17 cellular contexts compared by ENCODE assay signal in the genomic region with DNA sequence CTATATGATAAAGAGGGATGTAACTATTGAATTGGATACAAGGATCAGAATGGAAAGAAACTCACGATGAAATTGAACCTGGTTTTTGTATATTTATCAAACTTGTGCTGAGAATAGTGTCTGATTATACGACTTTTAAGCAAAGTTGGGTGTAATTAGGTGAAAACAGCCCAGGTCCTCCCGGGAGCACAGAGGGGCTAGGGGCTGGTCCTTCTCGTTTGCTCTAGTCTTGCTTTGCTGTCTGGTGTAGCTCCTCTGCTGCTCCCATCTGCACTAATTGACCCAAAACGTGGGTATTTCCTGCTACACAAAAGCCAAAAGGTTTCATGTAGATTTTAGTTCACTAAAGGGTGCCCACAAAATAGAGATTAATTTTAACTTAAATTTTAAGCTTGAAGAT. TPM values are rescaled to one million over a fixed set of nuclear protein-coding genes. Genes with fewer than 3 reads are reported as not detected.
DNase-seq lines count a peak whose midpoint lies in the region; ATAC-seq and TF ChIP-seq lines count a peak whose summit lies in the region.
"Had no signal": no experiment of that assay in that cellular context is flagged by ENCODE, and none has a peak within 500 bp of the region (broad histone marks: within the 10 kb centered on the region; RNA-seq: fewer than 3 reads in every experiment).

No MANE protein-coding gene starts in this region.

- H3K27me3 Mint-ChIP-seq in activated T-cell treated with anti-CD3 and anti-CD28 coated beads, Interleukin-2, amount 50 U/mL, for 72 hours (ENCODE audit: low read depth): no peaks in the 10 kb centered on the region
- H3K27me3 Mint-ChIP-seq in T-helper 17 cell: no peaks in the 10 kb centered on the region

- H4K20me1 ChIP-seq in fibroblast of lung (ENCODE audit: control insufficient read depth, extremely low read depth, insufficient read depth, low read length): no peaks in the 10 kb centered on the region

- H3K27ac ChIP-seq in fibroblast of lung (ENCODE audit: insufficient read depth, low read length) (peak overlapping the region; percentile 15), tibial artery (peak overlapping the region; percentile 10 to 65)
- H3K27ac ChIP-seq: C4-2B had no signal

- H3K4me3 Mint-ChIP-seq in activated T-cell treated with anti-CD3 and anti-CD28 coated beads, Interleukin-2, amount 50 U/mL, for 72 hours: no peak overlapping the region
- no peak overlapping the region for H3K4me3 Mint-ChIP-seq in T-helper 17 cell
- H3K4me3 Mint-ChIP-seq: H9 had no signal

- no peak for DNase-seq in activated T-cell treated with anti-CD3 and anti-CD28 coated beads, Interleukin-2, amount 50 U/mL, for 72 hours
- DNase-seq in activated T-cell treated with anti-CD3 and anti-CD28 coated beads for 4 hours (no peak), T-helper 17 cell (no peak), fibroblast of lung (ENCODE audit: low read depth in 2 of 2) (no peak), tibial artery (no peak), KG1 (lab: John Stamatoyannopoulos, UW) (no peak), dedifferentiated amniotic fluid mesenchymal stem cell (ENCODE audit: extremely low spot score) (no peak), mucosa of descending colon (no peak)
- DNase-seq: 8988T, DMS153, H9, NCI-H1417, NCI-H1930, NCI-H510A, NCI-H82, SIG-M5 had no signal

- H3K9me3 Mint-ChIP-seq in activated T-cell treated with anti-CD3 and anti-CD28 coated beads, Interleukin-2, amount 50 U/mL, for 72 hours: peaks cover 1 to 5% of the 10 kb centered on the region in 2 donors

- H2AFZ ChIP-seq in fibroblast of lung (ENCODE audit: low read length): no peak overlapping the region

- H3K27ac Mint-ChIP-seq in activated T-cell treated with anti-CD3 and anti-CD28 coated beads, Interleukin-2, amount 50 U/mL, for 72 hours: peak overlapping the region; percentile 17
- H3K27ac Mint-ChIP-seq in T-helper 17 cell: peak overlapping the region; percentile 51
- H3K27ac Mint-ChIP-seq: H9 had no signal

- intact Hi-C loops in tibial artery (cut with DNase I; ENCODE audit: low total_unique reads) (no loop called here), mucosa of descending colon (cut with DNase I, micrococcal nuclease) (no loop called here)

- H3K4me3 ChIP-seq in fibroblast of lung (replicated peaks in 1 of 4; ENCODE audit: control extremely low read depth in 1 of 4, insufficient read depth in 1 of 4, low read depth in 3 of 4, low read length in 4 of 4) (no peak overlapping the region), tibial artery (no peak overlapping the region), mucosa of descending colon (no peak overlapping the region)

- H3K9me3 ChIP-seq in T-helper 17 cell (ENCODE audit: control insufficient read depth, low read length, poor library complexity, severe bottlenecking) (no peaks in the 10 kb centered on the region), fibroblast of lung (ENCODE audit: control insufficient read depth, insufficient read depth, low read depth, low read length) (no peaks in the 10 kb centered on the region), tibial artery (no peaks in the 10 kb centered on the region), mucosa of descending colon (no peaks in the 10 kb centered on the region)

- no peak overlapping the region for H3K9ac ChIP-seq in fibroblast of lung (ENCODE audit: insufficient read depth, low read length)

- TF ChIP-seq CTCF in fibroblast of lung (conservative IDR thresholded peaks at IDR 0.05 in 1 of 2, IDR thresholded peaks at IDR 0.05 in 1 of 2; ENCODE audit: low read depth in 1 of 2, low read length in 2 of 2) (no peak), tibial artery (IDR thresholded peaks at IDR 0.05) (no peak), mucosa of descending colon (IDR thresholded peaks at IDR 0.05) (no peak)

- H3K36me3 Mint-ChIP-seq in activated T-cell treated with anti-CD3 and anti-CD28 coated beads, Interleukin-2, amount 50 U/mL, for 72 hours (ENCODE audit: insufficient read depth in 2 of 2): peaks cover 22 to 27% of the 10 kb centered on the region in 2 donors
- peaks cover 5% of the 10 kb centered on the region for H3K36me3 Mint-ChIP-seq in T-helper 17 cell (ENCODE audit: low read depth)

- H3K4me1 ChIP-seq in fibroblast of lung (ENCODE audit: control insufficient read depth, extremely low read depth, insufficient read depth, low read length) (peaks cover 18% of the 10 kb centered on the region), tibial artery (peaks cover 0 to 31% (median 9%) of the 10 kb centered on the region in 4 donors), mucosa of descending colon (ENCODE audit: low read depth) (no peaks in the 10 kb centered on the region)

- no peak overlapping the region for H3K4me2 ChIP-seq in fibroblast of lung (ENCODE audit: extremely low read depth, insufficient read depth, low read length)

- H3K36me3 ChIP-seq in fibroblast of lung (ENCODE audit: control insufficient read depth, insufficient read depth, low read length): peaks cover 4% of the 10 kb centered on the region
- peaks cover 10 to 39% (median 26%) of the 10 kb centered on the region in 3 donors for H3K36me3 ChIP-seq in tibial artery
- H3K36me3 ChIP-seq in mucosa of descending colon (ENCODE audit: low read depth): peaks cover 10% of the 10 kb centered on the region

- no peak for ATAC-seq in activated T-cell treated with anti-CD3 and anti-CD28 coated beads, Interleukin-2, amount 50 U/mL, for 72 hours (replicated peaks in 1 of 2)
- no peak for ATAC-seq in T-helper 17 cell
- ATAC-seq in mucosa of descending colon: no peak

- H3K27me3 ChIP-seq in fibroblast of lung (ENCODE audit: control insufficient read depth, insufficient read depth, low read length) (no peaks in the 10 kb centered on the region), tibial artery (no peaks in the 10 kb centered on the region)

- no peaks in the 10 kb centered on the region for H3K79me2 ChIP-seq in fibroblast of lung (ENCODE audit: control insufficient read depth, insufficient read depth, low read length)

- H3K4me1 Mint-ChIP-seq in activated T-cell treated with anti-CD3 and anti-CD28 coated beads, Interleukin-2, amount 50 U/mL, for 72 hours (ENCODE audit: low read depth): no peaks in the 10 kb centered on the region
- H3K4me1 Mint-ChIP-seq in T-helper 17 cell: no peaks in the 10 kb centered on the region

RNA-seq across cellular contexts. Expression of gene HK2, which starts 58.7 kb away (rescaled TPM):
- 10 to 100 TPM; 31.2 to 36.4 TPM for total RNA-seq in activated T-cell treated with anti-CD3 and anti-CD28 coated beads, Interleukin-2, amount 50 U/mL, for 72 hours
- total RNA-seq in T-helper 17 cell (10 to 100 TPM; 11.3 to 13.3 TPM), fibroblast of lung (13.1 and 19.3 TPM in 2 replicates), mucosa of descending colon (100 to 1,000 TPM; 181 to 317 (median 281) TPM)
- 15.7 and 18.3 TPM in 2 replicates for polyA plus RNA-seq in fibroblast of lung
- polyA plus RNA-seq in fibroblast of lung (2012): 14.2 and 17.2 TPM in 2 replicates
- 22.5 and 41.2 TPM in 2 replicates for polyA minus RNA-seq in fibroblast of lung (ENCODE audit: low replicate concordance)
